ENCODE assay signal across 8 cellular contexts in genomic region chr4:56466910-56467283, GRCh38.
DNase-seq lines count a peak whose midpoint lies in the region; FAIRE-seq and TF ChIP-seq lines count a peak whose summit lies in the region.

No MANE protein-coding gene starts in this region.

- H3K4me3 Mint-ChIP-seq in nephron, result peak overlapping the region; percentile 97 to 99 (median 98)

- H3K27me3 ChIP-seq in DOHH2 (ENCODE audit: control insufficient read depth, low read length), result no peaks in the 10 kb centered on the region
- H3K27me3 ChIP-seq in NT2/D1 (ENCODE audit: insufficient read depth, insufficient read length), result no peaks in the 10 kb centered on the region
- no peaks in the 10 kb centered on the region for H3K27me3 ChIP-seq in effector memory CD4-positive, alpha-beta T cell (replicated peaks; ENCODE audit: control insufficient read depth, insufficient read depth, low read length, poor library complexity, severe bottlenecking)

- H3K4me3 ChIP-seq in DOHH2 (ENCODE audit: low read length), result peak overlapping the region; percentile 100
- peak overlapping the region; percentile 90 for H3K4me3 ChIP-seq in NT2/D1 (ENCODE audit: insufficient read length, low read depth)
- peak overlapping the region; percentile 97 for H3K4me3 ChIP-seq in effector memory CD4-positive, alpha-beta T cell (ENCODE audit: insufficient read depth, low read depth, low read length, poor library complexity, severe bottlenecking)

- H3K36me3 Mint-ChIP-seq in nephron (ENCODE audit: low read depth), result peaks cover 24% of the 10 kb centered on the region

- peak overlapping the region; percentile 89 for H3K9ac ChIP-seq in NT2/D1 (ENCODE audit: insufficient read length, low read depth)

- H4K20me1 ChIP-seq in DOHH2 (ENCODE audit: control insufficient read depth, insufficient read depth, low read depth, low read length), result peaks cover 9% of the 10 kb centered on the region; the same call in 1 of the 2 replicates

- no peaks in the 10 kb centered on the region for H3K9me3 Mint-ChIP-seq in nephron

- H3K4me1 Mint-ChIP-seq in nephron, result peaks cover 51% of the 10 kb centered on the region

- FAIRE-seq in RCC 7860 (lab: Jason Lieb, UNC), result no peak

- H3K36me3 ChIP-seq in DOHH2 (ENCODE audit: control insufficient read depth, low read length) (peaks cover 68% of the 10 kb centered on the region), NT2/D1 (ENCODE audit: insufficient read depth, insufficient read length, low read length) (peaks cover 29% of the 10 kb centered on the region)
- peaks cover 11% of the 10 kb centered on the region for H3K36me3 ChIP-seq in effector memory CD4-positive, alpha-beta T cell (ENCODE audit: control insufficient read depth, insufficient read depth, low read length)

- H3K4me1 ChIP-seq in DOHH2 (ENCODE audit: control insufficient read depth, low read length), result peaks cover 47% of the 10 kb centered on the region
- no peaks in the 10 kb centered on the region for H3K4me1 ChIP-seq in NT2/D1 (ENCODE audit: insufficient read depth, insufficient read length)
- H3K4me1 ChIP-seq in effector memory CD4-positive, alpha-beta T cell (ENCODE audit: control insufficient read depth, insufficient read depth, low read length, poor library complexity, severe bottlenecking), result peaks cover 24% of the 10 kb centered on the region

- peaks cover 96% of the 10 kb centered on the region for H3K79me2 ChIP-seq in DOHH2 (ENCODE audit: control insufficient read depth, low read length)

- peak overlapping the region; percentile 80 for H3K27ac ChIP-seq in DOHH2 (ENCODE audit: low read depth, low read length)
- H3K27ac ChIP-seq in effector memory CD4-positive, alpha-beta T cell (ENCODE audit: insufficient read depth, low read length, poor library complexity, severe bottlenecking), result peak overlapping the region; percentile 80

- H3K9me3 ChIP-seq in DOHH2 (ENCODE audit: control insufficient read depth, insufficient read depth, low read length) (no peaks in the 10 kb centered on the region), NT2/D1 (ENCODE audit: insufficient read depth, low read length) (no peaks in the 10 kb centered on the region)
- no peaks in the 10 kb centered on the region for H3K9me3 ChIP-seq in effector memory CD4-positive, alpha-beta T cell (ENCODE audit: control insufficient read depth, low read length)

- H3K27ac Mint-ChIP-seq in nephron, result peak overlapping the region; percentile 97 to 100 (median 100)

- peaks cover 34% of the 10 kb centered on the region for H3F3A ChIP-seq in DOHH2 (ENCODE audit: control insufficient read depth, insufficient read depth)

- H3K4me2 ChIP-seq in DOHH2 (ENCODE audit: low read length), result peak overlapping the region; percentile 85

- no peaks in the 10 kb centered on the region for H3K27me3 Mint-ChIP-seq in nephron (ENCODE audit: low read depth)

- TF ChIP-seq CTCF in DOHH2 (IDR thresholded peaks at IDR 0.05; ENCODE audit: low read depth, low read length, poor library complexity, severe bottlenecking) (no peak), nephron (IDR thresholded peaks at IDR 0.05; ENCODE audit: unreplicated experiment in 3 of 3) (no peak)

- no peaks in the 10 kb centered on the region for H3K9me2 ChIP-seq in DOHH2 (replicated peaks; ENCODE audit: control insufficient read depth, low read length)

- no peak for DNase-seq in NT2/D1 (ENCODE audit: low read depth, low spot score)
- no peak for DNase-seq in effector memory CD4-positive, alpha-beta T cell
- no peak for DNase-seq in stimulated activated CD4-positive, alpha-beta T cell treated with anti-CD3 and anti-CD28 coated beads, Interleukin-4, amount 100 ng/mL, for 1 hour
- DNase-seq in NCI-H2196 (lab: John Stamatoyannopoulos, UW; ENCODE audit: unreplicated experiment), result no peak
- DNase-seq in RCC 7860 (ENCODE audit: low spot score), result no peak
- no peak for DNase-seq in DMS153 (lab: John Stamatoyannopoulos, UW)
